In the genomic region with DNA sequence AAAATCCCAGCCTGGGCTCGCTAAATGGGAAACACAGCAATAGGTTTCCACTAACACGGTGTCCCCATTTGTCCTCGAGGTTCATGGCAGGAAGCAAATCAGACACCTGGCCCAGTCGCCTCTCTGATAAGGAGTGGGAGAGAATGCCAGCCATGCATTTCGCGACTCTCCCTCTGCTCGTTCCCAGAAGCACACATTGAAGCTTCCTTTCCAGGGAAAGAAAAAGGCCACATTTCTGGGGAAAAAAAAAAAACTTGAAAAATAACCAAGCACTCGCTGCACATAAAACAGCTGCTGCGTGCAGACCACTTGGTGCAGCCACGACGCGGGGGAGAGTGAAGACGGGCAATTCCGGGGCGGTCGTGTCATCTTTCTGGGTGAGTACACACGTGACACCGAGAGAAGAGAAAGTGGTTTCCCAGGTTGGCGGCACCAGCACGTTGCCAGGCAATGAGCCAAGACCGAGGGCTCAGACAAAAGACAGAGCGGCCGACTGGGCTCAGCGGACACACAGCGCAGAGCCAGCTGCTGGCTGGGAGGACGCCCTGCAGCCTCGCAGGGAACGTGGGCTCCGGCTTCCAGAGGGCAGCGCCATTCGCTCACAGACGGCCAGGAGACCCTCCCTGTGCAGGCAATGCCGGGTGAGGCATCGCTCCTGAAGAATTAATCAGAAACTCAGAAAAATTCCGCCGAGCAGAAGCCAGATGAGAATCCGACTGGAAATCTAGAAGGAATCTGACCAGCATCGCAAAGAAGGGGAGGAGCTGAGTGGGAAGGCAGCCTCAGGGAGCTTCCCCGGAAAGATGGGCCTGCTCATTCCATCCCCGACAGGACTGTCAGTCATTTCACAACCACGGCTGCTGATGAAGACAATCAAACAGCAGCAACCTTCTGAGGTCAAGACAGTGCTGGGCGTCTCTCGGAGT, we compare ENCODE assay signal across 8 cellular contexts.
DNase-seq lines count a peak whose midpoint lies in the region; ATAC-seq and TF ChIP-seq lines count a peak whose summit lies in the region.

No MANE protein-coding gene starts in this region.

- H3K4me3 ChIP-seq in muscle layer of duodenum (ENCODE audit: low read depth in 1 of 2, low read length in 2 of 2) (peak overlapping the region; percentile 12 to 64), tibial nerve (peak overlapping the region in 3 of 4 donors; percentile 8 to 40 (median 31))

- H3K9me3 Mint-ChIP-seq in effector memory CD8-positive, alpha-beta T cell: peaks cover 8 to 10% of the 10 kb centered on the region in 2 donors

- DNase-seq in Ammon's horn (ENCODE audit: low spot score) (peak; percentile 72), SHP77 treated with DMSO at 0.1 percent for 48 hours (lab: John Stamatoyannopoulos, UW) (peak; percentile 98), tibial nerve (ENCODE audit: low spot score in 2 of 2) (peak in 1 of 2 donors; percentile 42), T-helper 9 cell (no peak), T1000 (lab: John Stamatoyannopoulos, UW) (no peak)
- DNase-seq in effector memory CD8-positive, alpha-beta T cell: no peak

- H3K36me3 ChIP-seq in muscle layer of duodenum (ENCODE audit: control insufficient read depth in 1 of 2, insufficient read depth in 2 of 2, low read length in 2 of 2): no peaks in the 10 kb centered on the region
- no peaks in the 10 kb centered on the region for H3K36me3 ChIP-seq in tibial nerve

- WGBS in tibial nerve, 2 donors: 53 to 54% methylated on average over 41 to 42 of the region's 43 CpGs

- peaks cover 0 to 23% of the 10 kb centered on the region in 2 donors for H3K27me3 Mint-ChIP-seq in effector memory CD8-positive, alpha-beta T cell

- no peaks in the 10 kb centered on the region for H3K36me3 Mint-ChIP-seq in effector memory CD8-positive, alpha-beta T cell (ENCODE audit: insufficient read depth)

- no peak for TF ChIP-seq EP300 in tibial nerve (IDR thresholded peaks at IDR 0.05)

- ATAC-seq in HG02759 (IDR thresholded peaks at IDR 0.05; ENCODE audit: unreplicated experiment): peak; percentile 70
- ATAC-seq in effector memory CD8-positive, alpha-beta T cell (replicated peaks): no peak

- H3K27ac Mint-ChIP-seq in effector memory CD8-positive, alpha-beta T cell: no peak overlapping the region

- H3K9me3 ChIP-seq in muscle layer of duodenum (ENCODE audit: control insufficient read depth in 1 of 2, low read length in 2 of 2): no peaks in the 10 kb centered on the region
- H3K9me3 ChIP-seq in tibial nerve: no peaks in the 10 kb centered on the region

- no peak overlapping the region for H3K27ac ChIP-seq in muscle layer of duodenum (ENCODE audit: low read length)
- peak overlapping the region in 1 of 4 donors; percentile 38 for H3K27ac ChIP-seq in tibial nerve

- H3K4me1 Mint-ChIP-seq in effector memory CD8-positive, alpha-beta T cell (ENCODE audit: low read depth in 2 of 2): no peaks in the 10 kb centered on the region

- TF ChIP-seq POLR2A in tibial nerve (IDR thresholded peaks at IDR 0.05): no peak

- peak overlapping the region; percentile 28 to 59 for H3K4me3 Mint-ChIP-seq in effector memory CD8-positive, alpha-beta T cell

- TF ChIP-seq CTCF in tibial nerve (IDR thresholded peaks at IDR 0.05): peak in 1 of 5 experiments; percentile 9

- H3K4me1 ChIP-seq in muscle layer of duodenum (ENCODE audit: control insufficient read depth in 1 of 2, insufficient read depth in 2 of 2, low read length in 2 of 2) (no peaks in the 10 kb centered on the region), tibial nerve (peaks cover 0 to 12% (median 3%) of the 10 kb centered on the region in 4 donors)

- no peaks in the 10 kb centered on the region for H3K27me3 ChIP-seq in muscle layer of duodenum (ENCODE audit: low read depth, low read length)
- H3K27me3 ChIP-seq in tibial nerve: no peaks in the 10 kb centered on the region

Comparison
In these comparisons a context has a peak if more than half of its experiments do, and no peak if none do; other contexts are left out.
1. DNase-seq: peak in Ammon's horn (single experiment) and SHP77 treated with DMSO at 0.1 percent for 48 hours (single experiment); none in effector memory CD8-positive, alpha-beta T cell (0 of 3), T-helper 9 cell (single experiment) and T1000 (single experiment).